In the genomic region with DNA sequence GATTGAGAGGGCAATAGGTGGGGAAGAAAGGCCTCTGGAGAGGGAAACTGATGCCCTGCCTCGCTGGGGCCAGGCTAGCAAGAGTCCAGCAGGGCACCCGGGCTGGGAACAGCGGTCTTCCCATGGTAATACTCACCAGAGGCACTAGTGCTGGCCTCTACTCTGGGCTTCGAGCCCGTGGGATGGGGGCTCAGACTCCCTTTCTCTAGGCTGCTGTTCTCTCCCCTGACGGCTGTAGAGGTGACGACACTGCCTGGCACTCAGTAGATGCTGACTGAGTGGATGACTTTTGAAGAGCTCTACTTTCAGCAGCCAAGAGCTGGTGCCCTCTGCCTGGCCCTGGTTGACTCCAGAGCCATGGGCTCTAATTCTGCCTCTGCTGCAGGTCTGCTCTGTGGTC, we compare ENCODE assay signal across 1 cellular context.
TF ChIP-seq lines count a peak whose summit lies in the region.

No MANE protein-coding gene starts in this region.

TF ChIP-seq in H1, 55 proteins besides CTCF, POLR2A, EP300 and RAD21:
- TF ChIP-seq SUZ12 (IDR thresholded peaks at IDR 0.05; ENCODE audit: low read length) (no peak), SIN3A (conservative IDR thresholded peaks at IDR 0.05 in 1 of 2, IDR thresholded peaks at IDR 0.05 in 1 of 2; ENCODE audit: low read depth in 1 of 2, low read length in 2 of 2) (no peak), SP4 (IDR thresholded peaks at IDR 0.05; ENCODE audit: low read length) (no peak), YY1 (IDR thresholded peaks at IDR 0.05; ENCODE audit: low read depth, low read length) (no peak), TEAD4 (IDR thresholded peaks at IDR 0.05; ENCODE audit: low read depth, low read length) (no peak)
